1 cellular context compared by ENCODE assay signal in the genomic region with DNA sequence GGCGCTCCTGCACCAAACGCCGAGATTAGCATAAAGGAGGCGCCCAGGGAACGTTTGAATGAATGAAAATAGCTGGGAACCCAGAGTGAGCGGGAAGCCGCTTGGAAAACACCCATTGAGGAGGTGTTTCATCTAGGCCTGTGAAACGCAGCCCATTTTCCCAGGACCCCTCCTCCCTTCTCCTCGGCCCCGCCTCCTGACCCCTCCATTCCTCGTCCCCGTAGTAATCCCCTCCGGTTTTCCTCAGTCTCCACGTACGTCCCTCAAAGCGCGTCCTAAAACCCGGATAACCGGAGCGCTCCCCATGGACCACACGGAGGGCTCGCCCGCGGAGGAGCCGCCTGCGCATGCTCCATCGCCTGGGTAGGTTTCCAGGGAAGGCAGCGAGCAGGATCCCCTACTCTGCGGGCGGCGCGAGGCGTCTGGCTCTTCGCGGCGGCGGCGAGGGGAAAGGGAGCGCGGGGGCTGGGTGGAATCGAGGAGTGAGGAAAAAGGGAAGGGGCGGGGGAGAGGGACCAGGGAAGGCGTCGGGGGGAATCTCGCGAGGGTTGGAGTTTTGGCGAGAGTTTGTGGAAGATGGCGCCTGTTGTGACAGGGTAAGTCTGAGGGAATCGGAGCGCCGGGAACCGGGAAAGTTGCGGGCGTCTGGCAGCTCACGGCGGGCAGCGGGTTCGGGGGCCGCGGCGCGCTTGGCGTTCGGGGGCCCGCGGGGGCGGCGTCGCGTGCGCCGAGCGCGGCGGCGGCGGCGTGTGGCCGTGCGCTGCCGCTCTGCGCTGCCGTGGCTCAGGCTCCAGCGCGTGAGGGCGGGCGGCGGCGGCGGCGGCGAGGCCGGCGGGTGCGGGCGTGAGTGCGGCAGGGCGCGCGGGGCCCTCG.
A peak's percentile ranks its signal among the peaks of the same experiment; 100 is the strongest.
TF ChIP-seq lines count a peak whose summit lies in the region.

A gene (plus strand): TSS at position 562 of the 873 bp plus-strand sequence. CDS start 15 bp downstream, at position 577.

TF ChIP-seq in HepG2, 621 proteins besides CTCF, POLR2A, EP300 and RAD21 (continued from another document and continues in another):
- TF ChIP-seq, protein P1, sequence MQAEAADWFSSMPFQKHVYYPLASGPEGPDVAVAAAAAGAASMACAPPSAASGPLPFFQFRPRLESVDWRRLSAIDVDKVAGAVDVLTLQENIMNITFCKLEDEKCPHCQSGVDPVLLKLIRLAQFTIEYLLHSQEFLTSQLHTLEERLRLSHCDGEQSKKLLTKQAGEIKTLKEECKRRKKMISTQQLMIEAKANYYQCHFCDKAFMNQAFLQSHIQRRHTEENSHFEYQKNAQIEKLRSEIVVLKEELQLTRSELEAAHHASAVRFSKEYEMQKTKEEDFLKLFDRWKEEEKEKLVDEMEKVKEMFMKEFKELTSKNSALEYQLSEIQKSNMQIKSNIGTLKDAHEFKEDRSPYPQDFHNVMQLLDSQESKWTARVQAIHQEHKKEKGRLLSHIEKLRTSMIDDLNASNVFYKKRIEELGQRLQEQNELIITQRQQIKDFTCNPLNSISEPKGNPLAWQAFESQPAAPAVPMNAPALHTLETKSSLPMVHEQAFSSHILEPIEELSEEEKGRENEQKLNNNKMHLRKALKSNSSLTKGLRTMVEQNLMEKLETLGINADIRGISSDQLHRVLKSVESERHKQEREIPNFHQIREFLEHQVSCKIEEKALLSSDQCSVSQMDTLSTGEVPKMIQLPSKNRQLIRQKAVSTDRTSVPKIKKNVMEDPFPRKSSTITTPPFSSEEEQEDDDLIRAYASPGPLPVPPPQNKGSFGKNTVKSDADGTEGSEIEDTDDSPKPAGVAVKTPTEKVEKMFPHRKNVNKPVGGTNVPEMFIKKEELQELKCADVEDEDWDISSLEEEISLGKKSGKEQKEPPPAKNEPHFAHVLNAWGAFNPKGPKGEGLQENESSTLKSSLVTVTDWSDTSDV (CRISPR knock-in tag; IDR thresholded peaks at IDR 0.05), result no peak
- no peak for TF ChIP-seq ZNF207 (IDR thresholded peaks at IDR 0.05; ENCODE audit: borderline replicate concordance)
- TF ChIP-seq, protein P2, sequence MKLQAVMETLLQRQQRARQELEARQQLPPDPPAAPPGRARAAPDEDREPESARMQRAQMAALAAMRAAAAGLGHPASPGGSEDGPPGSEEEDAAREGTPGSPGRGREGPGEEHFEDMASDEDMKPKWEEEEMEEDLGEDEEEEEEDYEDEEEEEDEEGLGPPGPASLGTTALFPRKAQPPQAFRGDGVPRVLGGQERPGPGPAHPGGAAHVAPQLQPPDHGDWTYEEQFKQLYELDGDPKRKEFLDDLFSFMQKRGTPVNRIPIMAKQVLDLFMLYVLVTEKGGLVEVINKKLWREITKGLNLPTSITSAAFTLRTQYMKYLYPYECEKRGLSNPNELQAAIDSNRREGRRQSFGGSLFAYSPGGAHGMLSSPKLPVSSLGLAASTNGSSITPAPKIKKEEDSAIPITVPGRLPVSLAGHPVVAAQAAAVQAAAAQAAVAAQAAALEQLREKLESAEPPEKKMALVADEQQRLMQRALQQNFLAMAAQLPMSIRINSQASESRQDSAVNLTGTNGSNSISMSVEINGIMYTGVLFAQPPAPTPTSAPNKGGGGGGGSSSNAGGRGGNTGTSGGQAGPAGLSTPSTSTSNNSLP (IDR thresholded peaks at IDR 0.05; ENCODE audit: low read depth, low read length), result peak; percentile 41; the same call in 1 of the 2 replicates
- TF ChIP-seq, protein P3, sequence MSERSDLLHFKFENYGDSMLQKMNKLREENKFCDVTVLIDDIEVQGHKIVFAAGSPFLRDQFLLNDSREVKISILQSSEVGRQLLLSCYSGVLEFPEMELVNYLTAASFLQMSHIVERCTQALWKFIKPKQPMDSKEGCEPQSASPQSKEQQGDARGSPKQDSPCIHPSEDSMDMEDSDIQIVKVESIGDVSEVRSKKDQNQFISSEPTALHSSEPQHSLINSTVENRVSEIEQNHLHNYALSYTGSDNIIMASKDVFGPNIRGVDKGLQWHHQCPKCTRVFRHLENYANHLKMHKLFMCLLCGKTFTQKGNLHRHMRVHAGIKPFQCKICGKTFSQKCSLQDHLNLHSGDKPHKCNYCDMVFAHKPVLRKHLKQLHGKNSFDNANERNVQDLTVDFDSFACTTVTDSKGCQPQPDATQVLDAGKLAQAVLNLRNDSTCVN (CRISPR knock-in tag; IDR thresholded peaks at IDR 0.05; ENCODE audit: borderline replicate concordance), result no peak; the same call in 1 of the 2 replicates
- TF ChIP-seq, protein P4, sequence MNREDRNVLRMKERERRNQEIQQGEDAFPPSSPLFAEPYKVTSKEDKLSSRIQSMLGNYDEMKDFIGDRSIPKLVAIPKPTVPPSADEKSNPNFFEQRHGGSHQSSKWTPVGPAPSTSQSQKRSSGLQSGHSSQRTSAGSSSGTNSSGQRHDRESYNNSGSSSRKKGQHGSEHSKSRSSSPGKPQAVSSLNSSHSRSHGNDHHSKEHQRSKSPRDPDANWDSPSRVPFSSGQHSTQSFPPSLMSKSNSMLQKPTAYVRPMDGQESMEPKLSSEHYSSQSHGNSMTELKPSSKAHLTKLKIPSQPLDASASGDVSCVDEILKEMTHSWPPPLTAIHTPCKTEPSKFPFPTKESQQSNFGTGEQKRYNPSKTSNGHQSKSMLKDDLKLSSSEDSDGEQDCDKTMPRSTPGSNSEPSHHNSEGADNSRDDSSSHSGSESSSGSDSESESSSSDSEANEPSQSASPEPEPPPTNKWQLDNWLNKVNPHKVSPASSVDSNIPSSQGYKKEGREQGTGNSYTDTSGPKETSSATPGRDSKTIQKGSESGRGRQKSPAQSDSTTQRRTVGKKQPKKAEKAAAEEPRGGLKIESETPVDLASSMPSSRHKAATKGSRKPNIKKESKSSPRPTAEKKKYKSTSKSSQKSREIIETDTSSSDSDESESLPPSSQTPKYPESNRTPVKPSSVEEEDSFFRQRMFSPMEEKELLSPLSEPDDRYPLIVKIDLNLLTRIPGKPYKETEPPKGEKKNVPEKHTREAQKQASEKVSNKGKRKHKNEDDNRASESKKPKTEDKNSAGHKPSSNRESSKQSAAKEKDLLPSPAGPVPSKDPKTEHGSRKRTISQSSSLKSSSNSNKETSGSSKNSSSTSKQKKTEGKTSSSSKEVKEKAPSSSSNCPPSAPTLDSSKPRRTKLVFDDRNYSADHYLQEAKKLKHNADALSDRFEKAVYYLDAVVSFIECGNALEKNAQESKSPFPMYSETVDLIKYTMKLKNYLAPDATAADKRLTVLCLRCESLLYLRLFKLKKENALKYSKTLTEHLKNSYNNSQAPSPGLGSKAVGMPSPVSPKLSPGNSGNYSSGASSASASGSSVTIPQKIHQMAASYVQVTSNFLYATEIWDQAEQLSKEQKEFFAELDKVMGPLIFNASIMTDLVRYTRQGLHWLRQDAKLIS (CRISPR knock-in tag; IDR thresholded peaks at IDR 0.05), result no peak
- no peak for TF ChIP-seq THYN1 (CRISPR knock-in tag; IDR thresholded peaks at IDR 0.05; ENCODE audit: borderline replicate concordance, low read depth)
- TF ChIP-seq, protein P5, sequence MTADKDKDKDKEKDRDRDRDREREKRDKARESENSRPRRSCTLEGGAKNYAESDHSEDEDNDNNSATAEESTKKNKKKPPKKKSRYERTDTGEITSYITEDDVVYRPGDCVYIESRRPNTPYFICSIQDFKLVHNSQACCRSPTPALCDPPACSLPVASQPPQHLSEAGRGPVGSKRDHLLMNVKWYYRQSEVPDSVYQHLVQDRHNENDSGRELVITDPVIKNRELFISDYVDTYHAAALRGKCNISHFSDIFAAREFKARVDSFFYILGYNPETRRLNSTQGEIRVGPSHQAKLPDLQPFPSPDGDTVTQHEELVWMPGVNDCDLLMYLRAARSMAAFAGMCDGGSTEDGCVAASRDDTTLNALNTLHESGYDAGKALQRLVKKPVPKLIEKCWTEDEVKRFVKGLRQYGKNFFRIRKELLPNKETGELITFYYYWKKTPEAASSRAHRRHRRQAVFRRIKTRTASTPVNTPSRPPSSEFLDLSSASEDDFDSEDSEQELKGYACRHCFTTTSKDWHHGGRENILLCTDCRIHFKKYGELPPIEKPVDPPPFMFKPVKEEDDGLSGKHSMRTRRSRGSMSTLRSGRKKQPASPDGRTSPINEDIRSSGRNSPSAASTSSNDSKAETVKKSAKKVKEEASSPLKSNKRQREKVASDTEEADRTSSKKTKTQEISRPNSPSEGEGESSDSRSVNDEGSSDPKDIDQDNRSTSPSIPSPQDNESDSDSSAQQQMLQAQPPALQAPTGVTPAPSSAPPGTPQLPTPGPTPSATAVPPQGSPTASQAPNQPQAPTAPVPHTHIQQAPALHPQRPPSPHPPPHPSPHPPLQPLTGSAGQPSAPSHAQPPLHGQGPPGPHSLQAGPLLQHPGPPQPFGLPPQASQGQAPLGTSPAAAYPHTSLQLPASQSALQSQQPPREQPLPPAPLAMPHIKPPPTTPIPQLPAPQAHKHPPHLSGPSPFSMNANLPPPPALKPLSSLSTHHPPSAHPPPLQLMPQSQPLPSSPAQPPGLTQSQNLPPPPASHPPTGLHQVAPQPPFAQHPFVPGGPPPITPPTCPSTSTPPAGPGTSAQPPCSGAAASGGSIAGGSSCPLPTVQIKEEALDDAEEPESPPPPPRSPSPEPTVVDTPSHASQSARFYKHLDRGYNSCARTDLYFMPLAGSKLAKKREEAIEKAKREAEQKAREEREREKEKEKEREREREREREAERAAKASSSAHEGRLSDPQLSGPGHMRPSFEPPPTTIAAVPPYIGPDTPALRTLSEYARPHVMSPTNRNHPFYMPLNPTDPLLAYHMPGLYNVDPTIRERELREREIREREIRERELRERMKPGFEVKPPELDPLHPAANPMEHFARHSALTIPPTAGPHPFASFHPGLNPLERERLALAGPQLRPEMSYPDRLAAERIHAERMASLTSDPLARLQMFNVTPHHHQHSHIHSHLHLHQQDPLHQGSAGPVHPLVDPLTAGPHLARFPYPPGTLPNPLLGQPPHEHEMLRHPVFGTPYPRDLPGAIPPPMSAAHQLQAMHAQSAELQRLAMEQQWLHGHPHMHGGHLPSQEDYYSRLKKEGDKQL (CRISPR knock-in tag; IDR thresholded peaks at IDR 0.05; ENCODE audit: low read depth), result peak; percentile 50; the same call in 1 of the 2 replicates
- TF ChIP-seq PHF8 (CRISPR knock-in tag; IDR thresholded peaks at IDR 0.05), result peak; percentile 63
- no peak for TF ChIP-seq SP140L (CRISPR knock-in tag; IDR thresholded peaks at IDR 0.05; ENCODE audit: borderline replicate concordance)
- TF ChIP-seq ZNF766 (CRISPR knock-in tag; IDR thresholded peaks at IDR 0.05; ENCODE audit: borderline replicate concordance), result no peak
- peak; percentile 55; the same call in 1 of the 2 replicates for TF ChIP-seq ZNF788 (CRISPR knock-in tag; IDR thresholded peaks at IDR 0.05; ENCODE audit: borderline replicate concordance)
- TF ChIP-seq PLRG1 (conservative IDR thresholded peaks at IDR 0.05), result no peak
- TF ChIP-seq ZNF343 (CRISPR knock-in tag; IDR thresholded peaks at IDR 0.05), result no peak
- TF ChIP-seq KLF6 (CRISPR knock-in tag; IDR thresholded peaks at IDR 0.05), result peak; percentile 68; the same call in 1 of the 2 replicates
- TF ChIP-seq, protein P6, sequence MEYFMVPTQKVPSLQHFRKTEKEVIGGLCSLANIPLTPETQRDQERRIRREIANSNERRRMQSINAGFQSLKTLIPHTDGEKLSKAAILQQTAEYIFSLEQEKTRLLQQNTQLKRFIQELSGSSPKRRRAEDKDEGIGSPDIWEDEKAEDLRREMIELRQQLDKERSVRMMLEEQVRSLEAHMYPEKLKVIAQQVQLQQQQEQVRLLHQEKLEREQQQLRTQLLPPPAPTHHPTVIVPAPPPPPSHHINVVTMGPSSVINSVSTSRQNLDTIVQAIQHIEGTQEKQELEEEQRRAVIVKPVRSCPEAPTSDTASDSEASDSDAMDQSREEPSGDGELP (IDR thresholded peaks at IDR 0.05; ENCODE audit: borderline replicate concordance, low read depth), result no peak
- TF ChIP-seq, protein P7, sequence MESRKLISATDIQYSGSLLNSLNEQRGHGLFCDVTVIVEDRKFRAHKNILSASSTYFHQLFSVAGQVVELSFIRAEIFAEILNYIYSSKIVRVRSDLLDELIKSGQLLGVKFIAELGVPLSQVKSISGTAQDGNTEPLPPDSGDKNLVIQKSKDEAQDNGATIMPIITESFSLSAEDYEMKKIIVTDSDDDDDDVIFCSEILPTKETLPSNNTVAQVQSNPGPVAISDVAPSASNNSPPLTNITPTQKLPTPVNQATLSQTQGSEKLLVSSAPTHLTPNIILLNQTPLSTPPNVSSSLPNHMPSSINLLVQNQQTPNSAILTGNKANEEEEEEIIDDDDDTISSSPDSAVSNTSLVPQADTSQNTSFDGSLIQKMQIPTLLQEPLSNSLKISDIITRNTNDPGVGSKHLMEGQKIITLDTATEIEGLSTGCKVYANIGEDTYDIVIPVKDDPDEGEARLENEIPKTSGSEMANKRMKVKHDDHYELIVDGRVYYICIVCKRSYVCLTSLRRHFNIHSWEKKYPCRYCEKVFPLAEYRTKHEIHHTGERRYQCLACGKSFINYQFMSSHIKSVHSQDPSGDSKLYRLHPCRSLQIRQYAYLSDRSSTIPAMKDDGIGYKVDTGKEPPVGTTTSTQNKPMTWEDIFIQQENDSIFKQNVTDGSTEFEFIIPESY (CRISPR knock-in tag; IDR thresholded peaks at IDR 0.05), result peak; percentile 29; the same call in 1 of the 2 replicates
- TF ChIP-seq, protein P8, sequence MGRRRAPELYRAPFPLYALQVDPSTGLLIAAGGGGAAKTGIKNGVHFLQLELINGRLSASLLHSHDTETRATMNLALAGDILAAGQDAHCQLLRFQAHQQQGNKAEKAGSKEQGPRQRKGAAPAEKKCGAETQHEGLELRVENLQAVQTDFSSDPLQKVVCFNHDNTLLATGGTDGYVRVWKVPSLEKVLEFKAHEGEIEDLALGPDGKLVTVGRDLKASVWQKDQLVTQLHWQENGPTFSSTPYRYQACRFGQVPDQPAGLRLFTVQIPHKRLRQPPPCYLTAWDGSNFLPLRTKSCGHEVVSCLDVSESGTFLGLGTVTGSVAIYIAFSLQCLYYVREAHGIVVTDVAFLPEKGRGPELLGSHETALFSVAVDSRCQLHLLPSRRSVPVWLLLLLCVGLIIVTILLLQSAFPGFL (CRISPR knock-in tag; IDR thresholded peaks at IDR 0.05), result no peak
- no peak for TF ChIP-seq ESRRA (CRISPR knock-in tag; IDR thresholded peaks at IDR 0.05; ENCODE audit: low read depth)
- no peak for TF ChIP-seq ZNF383 (CRISPR knock-in tag; IDR thresholded peaks at IDR 0.05; ENCODE audit: borderline replicate concordance)
- peak; percentile 60; the same call in 1 of the 2 replicates for TF ChIP-seq POLR2G (IDR thresholded peaks at IDR 0.05; ENCODE audit: low read depth, low read length)
- no peak for TF ChIP-seq ZKSCAN5 (CRISPR knock-in tag; IDR thresholded peaks at IDR 0.05)
- TF ChIP-seq POGZ (CRISPR knock-in tag; IDR thresholded peaks at IDR 0.05), result peak; percentile 79
- TF ChIP-seq NR3C1 (CRISPR knock-in tag; IDR thresholded peaks at IDR 0.05), result no peak
- TF ChIP-seq, protein P9, sequence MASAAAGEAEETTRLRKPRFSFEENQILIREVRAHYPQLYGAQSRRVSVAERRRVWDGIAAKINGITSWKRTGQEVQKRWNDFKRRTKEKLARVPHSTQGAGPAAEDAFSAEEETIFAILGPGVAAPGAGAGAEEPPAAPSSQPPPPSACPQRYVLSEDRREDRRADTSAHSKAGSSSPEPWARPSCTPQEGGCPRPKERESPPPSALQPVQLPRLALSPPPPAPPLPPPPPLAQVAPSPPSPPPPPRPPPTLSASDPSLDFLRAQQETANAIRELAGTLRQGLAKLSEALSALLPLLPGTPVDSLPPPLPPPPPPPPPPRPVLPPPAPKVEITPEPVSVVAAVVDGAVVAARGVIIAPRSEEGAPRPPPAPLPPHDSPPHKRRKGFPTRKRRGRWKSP (CRISPR knock-in tag; IDR thresholded peaks at IDR 0.05), result no peak; the same call in 1 of the 2 replicates
